ENCODE assay signal across 24 cellular contexts in the genomic region with DNA sequence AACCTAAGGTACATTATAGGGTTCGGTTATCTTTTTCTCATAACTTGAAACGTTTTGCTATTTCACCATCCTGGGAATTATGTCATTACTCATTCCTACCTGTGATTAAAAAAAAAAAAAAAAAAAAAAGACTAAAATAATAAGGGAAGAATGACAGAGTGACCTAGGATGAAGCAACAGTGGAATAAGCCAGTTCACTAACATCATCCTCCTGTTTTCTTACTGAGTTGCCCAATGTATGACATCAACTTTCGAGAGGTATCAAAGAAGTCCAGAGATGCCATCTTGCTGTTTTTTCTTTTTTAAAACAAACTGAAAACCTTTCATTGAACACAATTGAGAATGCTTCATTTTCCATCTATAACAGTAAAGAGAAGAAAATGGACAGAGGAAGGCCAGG.
"Had no signal": no experiment of that assay in that cellular context is flagged by ENCODE, and none has a peak within 500 bp of the region (broad histone marks: within the 10 kb centered on the region; RNA-seq: fewer than 3 reads in every experiment).

No MANE protein-coding gene starts in this region.

- H3K9me3 ChIP-seq: gastroesophageal sphincter, heart left ventricle, left lung, right lobe of liver, thoracic aorta, tibial nerve, upper lobe of left lung had no signal

- H3K4me3 ChIP-seq: gastroesophageal sphincter, heart left ventricle, hepatocyte, left lung, neural progenitor cell, right lobe of liver, thoracic aorta, tibial nerve, upper lobe of left lung had no signal

- H3K4me3 Mint-ChIP-seq: effector memory CD8-positive, alpha-beta T cell; naive thymus-derived CD4-positive, alpha-beta T cell; nephron; neural progenitor cell; stimulated activated naive B cell treated with anti-CD40 and anti-IgM and Interleukin-4, amounts not matched to agents 10 μg/mL and 1 μg/mL and 100 μg/mL, for 72 hours; stimulated activated naive CD8-positive, alpha-beta T cell treated with anti-CD3 and anti-CD28 coated beads, Interleukin-15, Interleukin-2, amounts not matched to agents 100 ng/mL and 50 ng/mL, for 24 hours had no signal

- H3K27me3 Mint-ChIP-seq: naive thymus-derived CD4-positive, alpha-beta T cell; progenitor cell of endocrine pancreas; stimulated activated naive B cell treated with anti-CD40 and anti-IgM and Interleukin-4, amounts not matched to agents 10 μg/mL and 1 μg/mL and 100 μg/mL, for 72 hours; stimulated activated naive CD8-positive, alpha-beta T cell treated with anti-CD3 and anti-CD28 coated beads, Interleukin-15, Interleukin-2, amounts not matched to agents 100 ng/mL and 50 ng/mL, for 24 hours had no signal

- DNase-seq: cortex of kidney; effector memory CD8-positive, alpha-beta T cell; foreskin keratinocyte; heart left ventricle; left cardiac atrium; left lung; mesendoderm; midbrain; naive thymus-derived CD4-positive, alpha-beta T cell; right lobe of liver; small intestine; stimulated activated CD4-positive, alpha-beta T cell treated with anti-CD3 and anti-CD28 coated beads, Interleukin-15, amount 100 ng/mL, for 24 hours; stimulated activated CD4-positive, alpha-beta T cell treated with anti-CD3 and anti-CD28 coated beads, Interleukin-2, amount 100 ng/mL, for 48 hours; stimulated activated naive B cell treated with anti-CD40 and anti-IgM and Interleukin-4, amounts not matched to agents 10 μg/mL and 1 μg/mL and 100 μg/mL, for 72 hours; upper lobe of left lung had no signal

- H3K27ac ChIP-seq: foreskin keratinocyte, gastroesophageal sphincter, heart left ventricle, hepatocyte, left lung, neural progenitor cell, parathyroid adenoma, right lobe of liver, thoracic aorta, tibial nerve, upper lobe of left lung had no signal

- H3K4me1 ChIP-seq: foreskin keratinocyte, gastroesophageal sphincter, heart left ventricle, left lung, neural progenitor cell, parathyroid adenoma, right lobe of liver, upper lobe of left lung had no signal

- H3K27me3 ChIP-seq: foreskin keratinocyte, gastroesophageal sphincter, heart left ventricle, hepatocyte, left lung, neural progenitor cell, right lobe of liver, tibial nerve, upper lobe of left lung had no signal

- H3K9ac ChIP-seq: neural progenitor cell, parathyroid adenoma had no signal

- H3K9me3 Mint-ChIP-seq: effector memory CD8-positive, alpha-beta T cell; naive thymus-derived CD4-positive, alpha-beta T cell; nephron; neural progenitor cell; stimulated activated naive B cell treated with anti-CD40 and anti-IgM and Interleukin-4, amounts not matched to agents 10 μg/mL and 1 μg/mL and 100 μg/mL, for 72 hours; stimulated activated naive CD8-positive, alpha-beta T cell treated with anti-CD3 and anti-CD28 coated beads, Interleukin-15, Interleukin-2, amounts not matched to agents 100 ng/mL and 50 ng/mL, for 24 hours had no signal

- H3K4me2 ChIP-seq: hepatocyte, neural progenitor cell had no signal

- H2AFZ ChIP-seq: hepatocyte, neural progenitor cell, parathyroid adenoma had no signal

- ATAC-seq: effector memory CD8-positive, alpha-beta T cell; foreskin keratinocyte; gastroesophageal sphincter; heart left ventricle; left cardiac atrium; left lung; naive thymus-derived CD4-positive, alpha-beta T cell; right lobe of liver; stimulated activated naive B cell treated with anti-CD40 and anti-IgM and Interleukin-4, amounts not matched to agents 10 μg/mL and 1 μg/mL and 100 μg/mL, for 72 hours had no signal

- H3K27ac Mint-ChIP-seq: effector memory CD8-positive, alpha-beta T cell; naive thymus-derived CD4-positive, alpha-beta T cell; nephron; neural progenitor cell; progenitor cell of endocrine pancreas; stimulated activated naive CD8-positive, alpha-beta T cell treated with anti-CD3 and anti-CD28 coated beads, Interleukin-15, Interleukin-2, amounts not matched to agents 100 ng/mL and 50 ng/mL, for 24 hours had no signal

- H3K4me1 Mint-ChIP-seq: naive thymus-derived CD4-positive, alpha-beta T cell; neural progenitor cell; stimulated activated naive B cell treated with anti-CD40 and anti-IgM and Interleukin-4, amounts not matched to agents 10 μg/mL and 1 μg/mL and 100 μg/mL, for 72 hours had no signal
